ENCODE assay signal across 10 cellular contexts in the genomic region with DNA sequence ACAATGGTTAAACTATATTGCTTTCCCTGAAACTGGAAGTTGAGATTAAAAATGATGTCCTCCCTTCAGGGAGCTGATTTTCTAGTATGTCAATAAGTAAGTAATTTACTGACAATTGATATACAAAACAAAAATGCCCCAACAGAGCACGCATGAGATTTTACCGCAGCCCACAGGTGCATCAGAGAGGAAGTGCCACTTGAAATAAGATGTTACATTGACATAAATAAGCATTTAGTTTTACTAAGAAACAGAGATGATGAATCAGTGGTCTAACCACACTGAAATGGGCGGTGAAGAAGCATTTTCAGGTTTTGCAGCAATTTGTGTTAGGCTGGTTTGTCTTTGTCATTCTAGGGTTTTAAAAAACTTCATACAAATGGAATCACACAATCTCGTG. TPM values are rescaled to one million over a fixed set of nuclear protein-coding genes. Genes with fewer than 3 reads are reported as not detected.
DNase-seq lines count a peak whose midpoint lies in the region; ATAC-seq and TF ChIP-seq lines count a peak whose summit lies in the region.
"Had no signal": no experiment of that assay in that cellular context is flagged by ENCODE, and none has a peak within 500 bp of the region (broad histone marks: within the 10 kb centered on the region; RNA-seq: fewer than 3 reads in every experiment).

No MANE protein-coding gene starts in this region.

- no peaks in the 10 kb centered on the region for H3K9me3 ChIP-seq in adrenal gland (replicated peaks in 1 of 3)
- H3K9me3 ChIP-seq: SJSA1, upper lobe of left lung had no signal

- no peaks in the 10 kb centered on the region for H3K36me3 Mint-ChIP-seq in IgD-negative memory B cell
- H3K36me3 Mint-ChIP-seq in activated T-cell treated with anti-CD3 and anti-CD28 coated beads, Interleukin-2, amount 50 U/mL, for 4 hours (ENCODE audit: insufficient read depth), result no peaks in the 10 kb centered on the region

- peaks cover 38 to 54% (median 49%) of the 10 kb centered on the region in 3 donors for H3K4me1 Mint-ChIP-seq in IgD-negative memory B cell
- H3K4me1 Mint-ChIP-seq in activated T-cell treated with anti-CD3 and anti-CD28 coated beads, Interleukin-2, amount 50 U/mL, for 4 hours (ENCODE audit: low read depth), result peaks cover 70% of the 10 kb centered on the region

- intact Hi-C loops in adrenal gland (cut with DNase I), result loop anchor here in 1 of 2 donors (10.0 kb wide), 1 partner anchor 393 kb away; a partner anchor contains a TSS

- H3K4me3 Mint-ChIP-seq in IgD-negative memory B cell, result peak overlapping the region; percentile 24 to 71 (median 65)
- peak overlapping the region; percentile 70 for H3K4me3 Mint-ChIP-seq in activated T-cell treated with anti-CD3 and anti-CD28 coated beads, Interleukin-2, amount 50 U/mL, for 4 hours

- no peak overlapping the region for H3K4me3 ChIP-seq in adrenal gland
- H3K4me3 ChIP-seq: SJSA1, upper lobe of left lung had no signal

- TF ChIP-seq CTCF in adrenal gland (IDR thresholded peaks at IDR 0.05), result no peak

- ATAC-seq in activated T-cell treated with anti-CD3 and anti-CD28 coated beads, Interleukin-2, amount 50 U/mL, for 4 hours, result peak; percentile 89 to 93

- H3K27ac Mint-ChIP-seq in IgD-negative memory B cell, result peak overlapping the region; percentile 64 to 94 (median 92)

- TF ChIP-seq POLR2A in adrenal gland (IDR thresholded peaks at IDR 0.05), result no peak

- H3K27me3 ChIP-seq in adrenal gland, result peaks cover 4% of the 10 kb centered on the region
- H3K27me3 ChIP-seq: upper lobe of left lung had no signal

- 67 to 80% (median 78%) methylated on average over 4 of the region's 4 CpGs for WGBS in adrenal gland, 4 donors

- H3K4me1 ChIP-seq in adrenal gland (replicated peaks in 1 of 2), result no peaks in the 10 kb centered on the region
- H3K4me1 ChIP-seq: SJSA1 had no signal

- H3K9me3 Mint-ChIP-seq in IgD-negative memory B cell, result peaks cover 0 to 2% (median 0%) of the 10 kb centered on the region in 3 donors
- H3K9me3 Mint-ChIP-seq in activated T-cell treated with anti-CD3 and anti-CD28 coated beads, Interleukin-2, amount 50 U/mL, for 4 hours, result peaks cover 4% of the 10 kb centered on the region

- DNase-seq in activated T-cell treated with anti-CD3 and anti-CD28 coated beads for 24 hours (ENCODE audit: low read depth) (peak; percentile 58), activated T-cell treated with anti-CD3 and anti-CD28 coated beads for 4 hours (no peak), NCI-H1436 treated with DMSO at 0.1 percent for 48 hours (lab: John Stamatoyannopoulos, UW) (no peak), adrenal gland (no peak), GF-D8 (lab: John Stamatoyannopoulos, UW) (no peak)
- peak; percentile 59 for DNase-seq in activated T-cell treated with anti-CD3 and anti-CD28 coated beads, Interleukin-2, amount 50 U/mL, for 4 hours
- DNase-seq in stimulated activated CD8-positive, alpha-beta memory T cell treated with anti-CD3 and anti-CD28 coated beads, Interleukin-7, amount 100 ng/mL, for 4 hours (ENCODE audit: low read depth in 2 of 2), result peak; percentile 59 to 71

- no peak overlapping the region for H3K27ac ChIP-seq in adrenal gland
- H3K27ac ChIP-seq: SJSA1 had no signal

- no peaks in the 10 kb centered on the region for H3K36me3 ChIP-seq in adrenal gland (replicated peaks in 1 of 2)
- H3K36me3 ChIP-seq: SJSA1, upper lobe of left lung had no signal

- peaks cover 2% of the 10 kb centered on the region for H3K27me3 Mint-ChIP-seq in IgD-negative memory B cell
- H3K27me3 Mint-ChIP-seq in activated T-cell treated with anti-CD3 and anti-CD28 coated beads, Interleukin-2, amount 50 U/mL, for 4 hours (ENCODE audit: low read depth), result no peaks in the 10 kb centered on the region

RNA-seq across cellular contexts. Expression of a gene that starts 8.8 kb away (rescaled TPM):
- polyA plus RNA-seq in IgD-negative memory B cell (168 TPM), adrenal gland (1 to 10 TPM in 2 of 3 donors, under 1 TPM in 1; 0.56 to 1.5 (median 1.1) TPM)
- 10 to 100 TPM in 2 of 3 donors, 1 to 10 TPM in 1; 9.8 to 14.8 (median 12.1) TPM for total RNA-seq in activated T-cell treated with anti-CD3 and anti-CD28 coated beads, Interleukin-2, amount 50 U/mL, for 4 hours
- 1 to 10 TPM in 4 of 8 donors, under 1 TPM in 1, not detected in 3; 0.38 to 1.9 (median 1.3) TPM for total RNA-seq in adrenal gland
- total RNA-seq: SJSA1 had no signal

RNA-seq across cellular contexts. Expression of a gene that starts 19.0 kb away (rescaled TPM):
- polyA plus RNA-seq in IgD-negative memory B cell, result 177 TPM
- total RNA-seq in activated T-cell treated with anti-CD3 and anti-CD28 coated beads, Interleukin-2, amount 50 U/mL, for 4 hours, result 100 to 1,000 TPM; 253 to 322 (median 318) TPM
- total RNA-seq in adrenal gland, result 1 to 10 TPM in 5 of 8 donors, under 1 TPM in 2, not detected in 1; 0.74 to 4.6 (median 2.2) TPM
- polyA plus RNA-seq in adrenal gland, result 1 to 10 TPM in 1 of 3 donors, under 1 TPM in 2; 0.88 to 2.8 (median 0.97) TPM

Comparison
In these comparisons a context has a peak if more than half of its experiments do, and no peak if none do; other contexts are left out.
1. DNase-seq: peak in activated T-cell treated with anti-CD3 and anti-CD28 coated beads for 24 hours (single experiment), activated T-cell treated with anti-CD3 and anti-CD28 coated beads, Interleukin-2, amount 50 U/mL, for 4 hours (single experiment) and stimulated activated CD8-positive, alpha-beta memory T cell treated with anti-CD3 and anti-CD28 coated beads, Interleukin-7, amount 100 ng/mL, for 4 hours (2 of 2); none in activated T-cell treated with anti-CD3 and anti-CD28 coated beads for 4 hours (single experiment), NCI-H1436 treated with DMSO at 0.1 percent for 48 hours (single experiment), adrenal gland (0 of 7) and GF-D8 (single experiment).
2. RNA of a gene that starts 19.0 kb away (total RNA-seq): 253 to 322 TPM in activated T-cell treated with anti-CD3 and anti-CD28 coated beads, Interleukin-2, amount 50 U/mL, for 4 hours; 0.74 to 4.6 TPM in adrenal gland; every median in the first group is over 10 times any median in the second.